1 cellular context compared by ENCODE assay signal in the genomic region with DNA sequence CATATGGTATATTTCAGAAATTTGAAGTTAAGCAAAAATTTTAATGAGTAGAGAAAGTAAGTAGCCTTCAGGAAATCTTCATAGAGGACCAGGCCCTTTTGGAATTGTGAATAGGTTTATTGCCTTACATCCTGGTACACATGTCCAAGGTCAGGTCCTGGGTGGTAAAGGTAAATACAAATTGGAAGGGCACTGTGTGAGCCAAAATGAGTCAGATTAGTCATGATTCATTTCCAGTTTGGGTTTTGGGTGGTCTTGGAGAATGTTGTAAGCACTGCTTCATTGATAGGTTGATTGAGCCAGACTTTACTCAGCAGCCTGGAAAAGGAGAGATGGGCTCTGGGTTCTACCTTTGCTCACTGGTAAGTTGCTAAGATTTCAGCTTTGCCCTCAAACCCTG.
TF ChIP-seq lines count a peak whose summit lies in the region.

No MANE protein-coding gene starts in this region.

TF ChIP-seq in IMR-90, 13 proteins besides CTCF, POLR2A, EP300 and RAD21:
- no peak for TF ChIP-seq MAZ (IDR thresholded peaks at IDR 0.05; ENCODE audit: borderline replicate concordance, low read depth, low read length)
- TF ChIP-seq MAFK (IDR thresholded peaks at IDR 0.05; ENCODE audit: low read depth, low read length), result no peak
- no peak for TF ChIP-seq MXI1 (IDR thresholded peaks at IDR 0.05; ENCODE audit: borderline replicate concordance, low read depth, low read length)
- TF ChIP-seq BHLHE40 (IDR thresholded peaks at IDR 0.05; ENCODE audit: low read depth, low read length), result no peak
- TF ChIP-seq ELK1 (IDR thresholded peaks at IDR 0.05; ENCODE audit: borderline replicate concordance, low read depth, low read length), result no peak
- no peak for TF ChIP-seq SMC3 (IDR thresholded peaks at IDR 0.05; ENCODE audit: low read depth, low read length)
- TF ChIP-seq CEBPB (IDR thresholded peaks at IDR 0.05; ENCODE audit: low read depth, low read length), result no peak
- no peak for TF ChIP-seq RCOR1 (IDR thresholded peaks at IDR 0.05; ENCODE audit: insufficient replicate concordance, low read length)
- TF ChIP-seq, protein P1, sequence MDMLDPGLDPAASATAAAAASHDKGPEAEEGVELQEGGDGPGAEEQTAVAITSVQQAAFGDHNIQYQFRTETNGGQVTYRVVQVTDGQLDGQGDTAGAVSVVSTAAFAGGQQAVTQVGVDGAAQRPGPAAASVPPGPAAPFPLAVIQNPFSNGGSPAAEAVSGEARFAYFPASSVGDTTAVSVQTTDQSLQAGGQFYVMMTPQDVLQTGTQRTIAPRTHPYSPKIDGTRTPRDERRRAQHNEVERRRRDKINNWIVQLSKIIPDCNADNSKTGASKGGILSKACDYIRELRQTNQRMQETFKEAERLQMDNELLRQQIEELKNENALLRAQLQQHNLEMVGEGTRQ (IDR thresholded peaks at IDR 0.05; ENCODE audit: low read depth, low read length), result no peak
